ENCODE assay signal across 18 cellular contexts in the genomic region with DNA sequence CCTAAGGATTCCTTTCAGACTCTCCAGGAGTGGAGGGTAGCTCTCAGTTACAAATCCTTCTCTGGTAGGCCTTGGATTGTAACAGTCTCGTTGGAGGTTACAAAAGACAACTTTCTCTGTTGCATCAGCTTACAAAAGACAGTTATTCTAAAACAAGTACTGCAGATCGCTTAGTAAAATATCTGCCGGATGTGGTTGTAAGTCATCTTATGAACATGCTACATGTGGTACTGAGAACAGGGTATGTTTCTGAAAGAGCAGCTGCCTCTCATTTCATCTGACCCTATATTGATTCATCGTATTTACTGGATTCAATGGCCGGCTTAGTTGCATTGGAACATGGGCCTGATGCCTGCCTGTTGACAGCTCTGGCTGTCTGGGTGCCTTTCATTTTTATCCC.
DNase-seq lines count a peak whose midpoint lies in the region; ATAC-seq and TF ChIP-seq lines count a peak whose summit lies in the region.
"Had no signal": no experiment of that assay in that cellular context is flagged by ENCODE, and none has a peak within 500 bp of the region (broad histone marks: within the 10 kb centered on the region; RNA-seq: fewer than 3 reads in every experiment).

No MANE protein-coding gene starts in this region.

- no peak overlapping the region for H3K4me2 ChIP-seq in GM23338

- H2AFZ ChIP-seq in GM23338 = 0 out of 2 replicates have a peak overlapping the region, but pooled peaks have one; percentile 53
- H2AFZ ChIP-seq: GM23248, parathyroid adenoma had no signal

- no peak overlapping the region for H3K4me3 ChIP-seq in GM12865 (ENCODE audit: low read depth, low read length)
- no peak overlapping the region for H3K4me3 ChIP-seq in GM23338
- H3K4me3 ChIP-seq: coronary artery, gastroesophageal sphincter, GM23248, left ventricle myocardium inferior, tibial nerve had no signal

- H3K27me3 Mint-ChIP-seq in GM23338 (ENCODE audit: insufficient read depth, low read depth, poor library complexity) = peaks cover 4% of the 10 kb centered on the region

- H3K9me2 ChIP-seq in GM23338 (ENCODE audit: insufficient read depth) = peaks cover 10% of the 10 kb centered on the region; the same call in 1 of the 2 replicates

- TF ChIP-seq CTCF in GM12865 (IDR thresholded peaks at IDR 0.05; ENCODE audit: insufficient read depth, low read depth, low read length, missing control alignments) (no peak), GM23338 (conservative IDR thresholded peaks at IDR 0.05; ENCODE audit: low read depth in 2 of 2) (no peak), GM10266 (IDR thresholded peaks at IDR 0.05; ENCODE audit: control insufficient read depth, insufficient read depth, low read depth, missing control alignments) (no peak)

- no peaks in the 10 kb centered on the region for H3K27me3 ChIP-seq in GM23338 (ENCODE audit: insufficient read depth)
- H3K27me3 ChIP-seq: gastroesophageal sphincter, tibial nerve had no signal

- no peaks in the 10 kb centered on the region; the same call in 1 of the 2 replicates for H3K4me1 ChIP-seq in GM23338 (ENCODE audit: insufficient read depth)
- H3K4me1 ChIP-seq: gastroesophageal sphincter, left ventricle myocardium inferior, parathyroid adenoma, tibial nerve had no signal

- no peak overlapping the region for H3K27ac Mint-ChIP-seq in GM23338

- ATAC-seq in GM23338 = no peak
- ATAC-seq in HG02884 (IDR thresholded peaks at IDR 0.05; ENCODE audit: unreplicated experiment) = no peak
- ATAC-seq: gastroesophageal sphincter, Panc1 had no signal

- no peak overlapping the region for H3K4me3 Mint-ChIP-seq in GM23338

- no peaks in the 10 kb centered on the region for H3K36me3 Mint-ChIP-seq in GM23338 (ENCODE audit: low read depth)

- H4K20me1 ChIP-seq in GM23338 (replicated peaks; ENCODE audit: insufficient read depth) = no peaks in the 10 kb centered on the region

- H3F3A ChIP-seq in GM23338 (replicated peaks; ENCODE audit: low read depth) = no peaks in the 10 kb centered on the region

- H3K79me2 ChIP-seq in GM23338 (replicated peaks; ENCODE audit: insufficient read depth) = no peaks in the 10 kb centered on the region
- H3K79me2 ChIP-seq: parathyroid adenoma had no signal

- H3K9me3 Mint-ChIP-seq in GM23338 = no peaks in the 10 kb centered on the region

- 0 out of 3 replicates have a peak, but pooled peaks cover 2% of the 10 kb centered on the region for H3K4me1 Mint-ChIP-seq in GM23338

- peak; percentile 82 for DNase-seq in GM12865 (ENCODE audit: low read depth)
- DNase-seq in GM23338 (ENCODE audit: low spot score) = no peak
- DNase-seq in RPMI7951 (ENCODE audit: low read depth) = peak; percentile 57
- peak; percentile 51 for DNase-seq in globus pallidus (ENCODE audit: low spot score)
- no peak for DNase-seq in GM10266 (ENCODE audit: extremely low spot score)
- no peak for DNase-seq in GM03348 (ENCODE audit: low spot score)
- DNase-seq: GM23248; Kasumi-1; left ventricle myocardium inferior; NCI-H1694; NCI-H446 treated with DMSO at 0.1 percent for 48 hours; stimulated activated CD4-positive, alpha-beta T cell treated with anti-CD3 and anti-CD28 coated beads, Interleukin-4, amount 100 ng/mL, for 4 hours had no signal

- H3K36me3 ChIP-seq in GM23338 (ENCODE audit: insufficient read depth) = no peaks in the 10 kb centered on the region
- H3K36me3 ChIP-seq: gastroesophageal sphincter, left ventricle myocardium inferior, tibial nerve had no signal

- H3K27ac ChIP-seq in GM23338 (ENCODE audit: low read depth) = no peak overlapping the region
- H3K27ac ChIP-seq: coronary artery, gastroesophageal sphincter, GM23248, left ventricle myocardium inferior, parathyroid adenoma had no signal

TF ChIP-seq in GM23338, 12 proteins besides CTCF, POLR2A, EP300 and RAD21 (continues in another document):
- TF ChIP-seq NANOG (IDR thresholded peaks at IDR 0.05; ENCODE audit: borderline replicate concordance) = no peak
- TF ChIP-seq, protein P1, sequence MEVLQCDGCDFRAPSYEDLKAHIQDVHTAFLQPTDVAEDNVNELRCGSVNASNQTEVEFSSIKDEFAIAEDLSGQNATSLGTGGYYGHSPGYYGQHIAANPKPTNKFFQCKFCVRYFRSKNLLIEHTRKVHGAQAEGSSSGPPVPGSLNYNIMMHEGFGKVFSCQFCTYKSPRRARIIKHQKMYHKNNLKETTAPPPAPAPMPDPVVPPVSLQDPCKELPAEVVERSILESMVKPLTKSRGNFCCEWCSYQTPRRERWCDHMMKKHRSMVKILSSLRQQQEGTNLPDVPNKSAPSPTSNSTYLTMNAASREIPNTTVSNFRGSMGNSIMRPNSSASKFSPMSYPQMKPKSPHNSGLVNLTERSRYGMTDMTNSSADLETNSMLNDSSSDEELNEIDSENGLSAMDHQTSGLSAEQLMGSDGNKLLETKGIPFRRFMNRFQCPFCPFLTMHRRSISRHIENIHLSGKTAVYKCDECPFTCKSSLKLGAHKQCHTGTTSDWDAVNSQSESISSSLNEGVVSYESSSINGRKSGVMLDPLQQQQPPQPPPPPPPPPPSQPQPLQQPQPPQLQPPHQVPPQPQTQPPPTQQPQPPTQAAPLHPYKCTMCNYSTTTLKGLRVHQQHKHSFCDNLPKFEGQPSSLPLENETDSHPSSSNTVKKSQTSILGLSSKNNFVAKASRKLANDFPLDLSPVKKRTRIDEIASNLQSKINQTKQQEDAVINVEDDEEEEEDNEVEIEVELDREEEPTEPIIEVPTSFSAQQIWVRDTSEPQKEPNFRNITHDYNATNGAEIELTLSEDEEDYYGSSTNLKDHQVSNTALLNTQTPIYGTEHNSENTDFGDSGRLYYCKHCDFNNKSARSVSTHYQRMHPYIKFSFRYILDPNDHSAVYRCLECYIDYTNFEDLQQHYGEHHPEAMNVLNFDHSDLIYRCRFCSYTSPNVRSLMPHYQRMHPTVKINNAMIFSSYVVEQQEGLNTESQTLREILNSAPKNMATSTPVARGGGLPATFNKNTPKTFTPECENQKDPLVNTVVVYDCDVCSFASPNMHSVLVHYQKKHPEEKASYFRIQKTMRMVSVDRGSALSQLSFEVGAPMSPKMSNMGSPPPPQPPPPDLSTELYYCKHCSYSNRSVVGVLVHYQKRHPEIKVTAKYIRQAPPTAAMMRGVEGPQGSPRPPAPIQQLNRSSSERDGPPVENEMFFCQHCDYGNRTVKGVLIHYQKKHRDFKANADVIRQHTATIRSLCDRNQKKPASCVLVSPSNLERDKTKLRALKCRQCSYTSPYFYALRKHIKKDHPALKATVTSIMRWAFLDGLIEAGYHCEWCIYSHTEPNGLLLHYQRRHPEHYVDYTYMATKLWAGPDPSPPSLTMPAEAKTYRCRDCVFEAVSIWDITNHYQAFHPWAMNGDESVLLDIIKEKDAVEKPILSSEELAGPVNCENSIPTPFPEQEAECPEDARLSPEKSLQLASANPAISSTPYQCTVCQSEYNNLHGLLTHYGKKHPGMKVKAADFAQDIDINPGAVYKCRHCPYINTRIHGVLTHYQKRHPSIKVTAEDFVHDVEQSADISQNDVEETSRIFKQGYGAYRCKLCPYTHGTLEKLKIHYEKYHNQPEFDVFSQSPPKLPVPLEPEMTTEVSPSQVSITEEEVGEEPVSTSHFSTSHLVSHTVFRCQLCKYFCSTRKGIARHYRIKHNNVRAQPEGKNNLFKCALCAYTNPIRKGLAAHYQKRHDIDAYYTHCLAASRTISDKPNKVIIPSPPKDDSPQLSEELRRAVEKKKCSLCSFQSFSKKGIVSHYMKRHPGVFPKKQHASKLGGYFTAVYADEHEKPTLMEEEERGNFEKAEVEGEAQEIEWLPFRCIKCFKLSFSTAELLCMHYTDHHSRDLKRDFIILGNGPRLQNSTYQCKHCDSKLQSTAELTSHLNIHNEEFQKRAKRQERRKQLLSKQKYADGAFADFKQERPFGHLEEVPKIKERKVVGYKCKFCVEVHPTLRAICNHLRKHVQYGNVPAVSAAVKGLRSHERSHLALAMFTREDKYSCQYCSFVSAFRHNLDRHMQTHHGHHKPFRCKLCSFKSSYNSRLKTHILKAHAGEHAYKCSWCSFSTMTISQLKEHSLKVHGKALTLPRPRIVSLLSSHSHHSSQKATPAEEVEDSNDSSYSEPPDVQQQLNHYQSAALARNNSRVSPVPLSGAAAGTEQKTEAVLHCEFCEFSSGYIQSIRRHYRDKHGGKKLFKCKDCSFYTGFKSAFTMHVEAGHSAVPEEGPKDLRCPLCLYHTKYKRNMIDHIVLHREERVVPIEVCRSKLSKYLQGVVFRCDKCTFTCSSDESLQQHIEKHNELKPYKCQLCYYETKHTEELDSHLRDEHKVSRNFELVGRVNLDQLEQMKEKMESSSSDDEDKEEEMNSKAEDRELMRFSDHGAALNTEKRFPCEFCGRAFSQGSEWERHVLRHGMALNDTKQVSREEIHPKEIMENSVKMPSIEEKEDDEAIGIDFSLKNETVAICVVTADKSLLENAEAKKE (CRISPR knock-in tag; IDR thresholded peaks at IDR 0.05) = no peak
- no peak for TF ChIP-seq ZNF331 (CRISPR knock-in tag; IDR thresholded peaks at IDR 0.05; ENCODE audit: low read depth)
- TF ChIP-seq EZH2phosphoT487 (IDR thresholded peaks at IDR 0.05; ENCODE audit: unreplicated experiment) = no peak
- TF ChIP-seq STAT1 (IDR thresholded peaks at IDR 0.05; ENCODE audit: unreplicated experiment) = no peak
- no peak for TF ChIP-seq EZH2 (IDR thresholded peaks at IDR 0.05; ENCODE audit: low read depth, unreplicated experiment)
- TF ChIP-seq, protein P2, sequence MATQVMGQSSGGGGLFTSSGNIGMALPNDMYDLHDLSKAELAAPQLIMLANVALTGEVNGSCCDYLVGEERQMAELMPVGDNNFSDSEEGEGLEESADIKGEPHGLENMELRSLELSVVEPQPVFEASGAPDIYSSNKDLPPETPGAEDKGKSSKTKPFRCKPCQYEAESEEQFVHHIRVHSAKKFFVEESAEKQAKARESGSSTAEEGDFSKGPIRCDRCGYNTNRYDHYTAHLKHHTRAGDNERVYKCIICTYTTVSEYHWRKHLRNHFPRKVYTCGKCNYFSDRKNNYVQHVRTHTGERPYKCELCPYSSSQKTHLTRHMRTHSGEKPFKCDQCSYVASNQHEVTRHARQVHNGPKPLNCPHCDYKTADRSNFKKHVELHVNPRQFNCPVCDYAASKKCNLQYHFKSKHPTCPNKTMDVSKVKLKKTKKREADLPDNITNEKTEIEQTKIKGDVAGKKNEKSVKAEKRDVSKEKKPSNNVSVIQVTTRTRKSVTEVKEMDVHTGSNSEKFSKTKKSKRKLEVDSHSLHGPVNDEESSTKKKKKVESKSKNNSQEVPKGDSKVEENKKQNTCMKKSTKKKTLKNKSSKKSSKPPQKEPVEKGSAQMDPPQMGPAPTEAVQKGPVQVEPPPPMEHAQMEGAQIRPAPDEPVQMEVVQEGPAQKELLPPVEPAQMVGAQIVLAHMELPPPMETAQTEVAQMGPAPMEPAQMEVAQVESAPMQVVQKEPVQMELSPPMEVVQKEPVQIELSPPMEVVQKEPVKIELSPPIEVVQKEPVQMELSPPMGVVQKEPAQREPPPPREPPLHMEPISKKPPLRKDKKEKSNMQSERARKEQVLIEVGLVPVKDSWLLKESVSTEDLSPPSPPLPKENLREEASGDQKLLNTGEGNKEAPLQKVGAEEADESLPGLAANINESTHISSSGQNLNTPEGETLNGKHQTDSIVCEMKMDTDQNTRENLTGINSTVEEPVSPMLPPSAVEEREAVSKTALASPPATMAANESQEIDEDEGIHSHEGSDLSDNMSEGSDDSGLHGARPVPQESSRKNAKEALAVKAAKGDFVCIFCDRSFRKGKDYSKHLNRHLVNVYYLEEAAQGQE (IDR thresholded peaks at IDR 0.05; ENCODE audit: unreplicated experiment) = no peak

Comparison
In these comparisons a context has a peak if more than half of its experiments do, and no peak if none do; other contexts are left out.
1. DNase-seq: peak in GM12865 (single experiment), RPMI7951 (single experiment) and globus pallidus (single experiment); none in GM23338 (single experiment), GM10266 (single experiment) and GM03348 (single experiment).